Comparison of ENCODE assay signal across 19 cellular contexts in the genomic region with DNA sequence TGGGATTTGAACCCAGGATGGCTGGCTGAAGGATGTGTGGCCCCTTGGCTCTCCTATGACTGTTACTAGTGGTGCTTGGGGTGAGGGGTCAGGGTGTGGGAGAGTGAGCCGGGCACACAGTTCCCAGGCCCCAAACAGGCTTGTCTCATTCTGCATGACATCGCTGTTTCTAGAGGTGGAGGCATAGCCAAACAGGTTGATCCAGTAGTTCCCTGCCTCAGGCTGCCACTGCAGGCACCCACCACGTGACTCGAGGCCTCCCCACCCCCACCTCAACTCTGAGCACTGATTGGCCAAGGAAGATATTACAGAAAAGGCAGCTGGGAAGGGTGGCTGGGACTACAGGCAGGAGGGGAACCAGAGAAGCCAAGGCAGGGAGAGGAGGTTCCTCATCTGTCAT.
DNase-seq lines count a peak whose midpoint lies in the region; ATAC-seq, FAIRE-seq and TF ChIP-seq lines count a peak whose summit lies in the region.
"Had no signal": no experiment of that assay in that cellular context is flagged by ENCODE, and none has a peak within 500 bp of the region (broad histone marks: within the 10 kb centered on the region; RNA-seq: fewer than 3 reads in every experiment).

No MANE protein-coding gene starts in this region.

- no peak for FAIRE-seq in GM12892 (lab: Jason Lieb, UNC)
- FAIRE-seq: keratinocyte had no signal

- intact Hi-C loops in left ventricle myocardium superior (cut with micrococcal nuclease) (no loop called here), heart right ventricle (cut with DNase I) (no loop called here)

- peaks cover 67% of the 10 kb centered on the region for H3K79me2 ChIP-seq in Karpas-422 (ENCODE audit: low read length)

- peaks cover 16 to 18% of the 10 kb centered on the region in 2 donors for H3K9me3 Mint-ChIP-seq in stimulated activated naive B cell treated with anti-CD40 and anti-IgM and Interleukin-4, amounts not matched to agents 10 μg/mL and 1 μg/mL and 100 μg/mL, for 72 hours

- TF ChIP-seq CTCF in heart right ventricle (IDR thresholded peaks at IDR 0.05) = no peak

- peaks cover 66 to 91% of the 10 kb centered on the region in 2 donors for H3K36me3 Mint-ChIP-seq in stimulated activated naive B cell treated with anti-CD40 and anti-IgM and Interleukin-4, amounts not matched to agents 10 μg/mL and 1 μg/mL and 100 μg/mL, for 72 hours

- H3K27me3 ChIP-seq in heart right ventricle (no peaks in the 10 kb centered on the region), Karpas-422 (ENCODE audit: low read length) (no peaks in the 10 kb centered on the region)
- no peaks in the 10 kb centered on the region for H3K27me3 ChIP-seq in effector memory CD4-positive, alpha-beta T cell (replicated peaks; ENCODE audit: control insufficient read depth, insufficient read depth, low read length, poor library complexity, severe bottlenecking)
- H3K27me3 ChIP-seq: BE2C, breast epithelium, ovary, Peyer's patch, thyroid gland had no signal

- no peak for ATAC-seq in left ventricle myocardium superior
- ATAC-seq in heart right ventricle = no peak
- no peak for ATAC-seq in stimulated activated naive B cell treated with anti-CD40 and anti-IgM and Interleukin-4, amounts not matched to agents 10 μg/mL and 1 μg/mL and 100 μg/mL, for 72 hours (replicated peaks)

- H3K36me3 ChIP-seq in heart right ventricle = peaks cover 0 to 78% (median 31%) of the 10 kb centered on the region in 9 donors
- H3K36me3 ChIP-seq in Karpas-422 (ENCODE audit: insufficient read depth, low read length) = peaks cover 30% of the 10 kb centered on the region
- peaks cover 12% of the 10 kb centered on the region for H3K36me3 ChIP-seq in effector memory CD4-positive, alpha-beta T cell (ENCODE audit: control insufficient read depth, insufficient read depth, low read length)
- H3K36me3 ChIP-seq: ovary had no signal

- no peak overlapping the region for H2AFZ ChIP-seq in Karpas-422 (ENCODE audit: low read length)

- H3K27ac ChIP-seq in heart right ventricle (no peak overlapping the region), Karpas-422 (ENCODE audit: low read length) (no peak overlapping the region)
- H3K27ac ChIP-seq in effector memory CD4-positive, alpha-beta T cell (ENCODE audit: insufficient read depth, low read length, poor library complexity, severe bottlenecking) = peak overlapping the region; percentile 66
- H3K27ac ChIP-seq: ovary, thyroid gland had no signal

- 92 to 96% methylated on average over 4 of the region's 4 CpGs for WGBS in heart right ventricle, 2 donors

- no peak overlapping the region for H3K9ac ChIP-seq in Karpas-422 (ENCODE audit: low read length)

- no peaks in the 10 kb centered on the region for H3K9me2 ChIP-seq in Karpas-422 (replicated peaks; ENCODE audit: insufficient read depth, low read length)

- H3K9me3 ChIP-seq in heart right ventricle = peaks cover 0 to 15% (median 3%) of the 10 kb centered on the region in 11 donors
- no peaks in the 10 kb centered on the region; the same call in 1 of the 2 replicates for H3K9me3 ChIP-seq in Karpas-422 (ENCODE audit: low read length)
- no peaks in the 10 kb centered on the region for H3K9me3 ChIP-seq in effector memory CD4-positive, alpha-beta T cell (ENCODE audit: control insufficient read depth, low read length)
- H3K9me3 ChIP-seq: BE2C, breast epithelium, ovary, thyroid gland had no signal

- peaks cover 6 to 31% (median 21%) of the 10 kb centered on the region in 9 donors for H3K4me1 ChIP-seq in heart right ventricle
- peaks cover 16% of the 10 kb centered on the region for H3K4me1 ChIP-seq in Karpas-422 (ENCODE audit: low read length)
- peaks cover 18% of the 10 kb centered on the region for H3K4me1 ChIP-seq in effector memory CD4-positive, alpha-beta T cell (ENCODE audit: control insufficient read depth, insufficient read depth, low read length, poor library complexity, severe bottlenecking)
- H3K4me1 ChIP-seq: breast epithelium, thyroid gland had no signal

- H3K4me3 ChIP-seq in heart right ventricle = no peak overlapping the region
- H3K4me3 ChIP-seq in Karpas-422 (ENCODE audit: low read length) = no peak overlapping the region
- H3K4me3 ChIP-seq in effector memory CD4-positive, alpha-beta T cell (ENCODE audit: insufficient read depth, low read depth, low read length, poor library complexity, severe bottlenecking) = no peak overlapping the region
- H3K4me3 ChIP-seq: breast epithelium, ovary, Peyer's patch, thyroid gland had no signal

- H3K27ac Mint-ChIP-seq in stimulated activated naive B cell treated with anti-CD40 and anti-IgM and Interleukin-4, amounts not matched to agents 10 μg/mL and 1 μg/mL and 100 μg/mL, for 72 hours = peak overlapping the region; percentile 67
- H3K27ac Mint-ChIP-seq: activated naive CD4-positive, alpha-beta T cell treated with anti-CD3 and anti-CD28 coated beads for 36 hours; mesothelial cell of epicardium had no signal

- H3K4me1 Mint-ChIP-seq in stimulated activated naive B cell treated with anti-CD40 and anti-IgM and Interleukin-4, amounts not matched to agents 10 μg/mL and 1 μg/mL and 100 μg/mL, for 72 hours = peaks cover 45 to 62% of the 10 kb centered on the region in 2 donors

- H4K20me1 ChIP-seq in Karpas-422 (ENCODE audit: insufficient read depth, low read depth, low read length) = peaks cover 4% of the 10 kb centered on the region; the same call in 1 of the 2 replicates

- H3K4me3 Mint-ChIP-seq in stimulated activated naive B cell treated with anti-CD40 and anti-IgM and Interleukin-4, amounts not matched to agents 10 μg/mL and 1 μg/mL and 100 μg/mL, for 72 hours = peak overlapping the region in 1 of 2 donors; percentile 56
- H3K4me3 Mint-ChIP-seq: activated naive CD4-positive, alpha-beta T cell treated with anti-CD3 and anti-CD28 coated beads for 36 hours; mesothelial cell of epicardium had no signal

- peak; percentile 16 for DNase-seq in left ventricle myocardium superior
- DNase-seq in heart right ventricle = no peak
- peak; percentile 53 for DNase-seq in Karpas-422
- DNase-seq in effector memory CD4-positive, alpha-beta T cell = no peak
- no peak for DNase-seq in stimulated activated naive B cell treated with anti-CD40 and anti-IgM and Interleukin-4, amounts not matched to agents 10 μg/mL and 1 μg/mL and 100 μg/mL, for 72 hours
- no peak for DNase-seq in GM12892 (ENCODE audit: insufficient read length)
- no peak for DNase-seq in stimulated activated CD4-positive, alpha-beta T cell treated with anti-CD3 and anti-CD28 coated beads, Interleukin-15, amount 100 ng/mL, for 24 hours
- DNase-seq: activated CD8-positive, alpha-beta memory T cell treated with anti-CD3 and anti-CD28 coated beads for 24 hours; activated naive CD4-positive, alpha-beta T cell treated with anti-CD3 and anti-CD28 coated beads for 36 hours; BE2C; NCI-H1092; Peyer's patch; stimulated activated CD4-positive, alpha-beta T cell treated with anti-CD3 and anti-CD28 coated beads, Interleukin-4, amount 100 ng/mL, for 24 hours; stimulated activated CD8-positive, alpha-beta memory T cell treated with anti-CD3 and anti-CD28 coated beads, Interleukin-4, amount 100 ng/mL, for 48 hours had no signal

- no peak for TF ChIP-seq POLR2A in GM12892 (IDR thresholded peaks at IDR 0.05; ENCODE audit: low read depth, low read length)

- no peaks in the 10 kb centered on the region for H3K27me3 Mint-ChIP-seq in stimulated activated naive B cell treated with anti-CD40 and anti-IgM and Interleukin-4, amounts not matched to agents 10 μg/mL and 1 μg/mL and 100 μg/mL, for 72 hours

- no peak overlapping the region for H3K4me2 ChIP-seq in Karpas-422 (ENCODE audit: low read depth, low read length, poor library complexity, severe bottlenecking)

Comparison
In these comparisons a context has a peak if more than half of its experiments do, and no peak if none do; other contexts are left out.
1. DNase-seq: peak in left ventricle myocardium superior (single experiment) and Karpas-422 (single experiment); none in heart right ventricle (0 of 2), effector memory CD4-positive, alpha-beta T cell (0 of 3), stimulated activated naive B cell treated with anti-CD40 and anti-IgM and Interleukin-4, amounts not matched to agents 10 μg/mL and 1 μg/mL and 100 μg/mL, for 72 hours (single experiment), GM12892 (single experiment) and stimulated activated CD4-positive, alpha-beta T cell treated with anti-CD3 and anti-CD28 coated beads, Interleukin-15, amount 100 ng/mL, for 24 hours (single experiment).